Comparison of ENCODE assay signal across 9 cellular contexts in genomic region chr6:119351005-119351394, GRCh38. TPM values are rescaled to one million over a fixed set of nuclear protein-coding genes. Genes with fewer than 3 reads are reported as not detected.
DNase-seq lines count a peak whose midpoint lies in the region; ATAC-seq and TF ChIP-seq lines count a peak whose summit lies in the region.
"Had no signal": no experiment of that assay in that cellular context is flagged by ENCODE, and none has a peak within 500 bp of the region (broad histone marks: within the 10 kb centered on the region; RNA-seq: fewer than 3 reads in every experiment).

No MANE protein-coding gene starts in this region.

- H3K27me3 Mint-ChIP-seq in CD4-positive, alpha-beta T cell = no peaks in the 10 kb centered on the region
- H3K27me3 Mint-ChIP-seq in T-helper 2 cell treated with Interferon-gamma antibody and Interleukin-4, amounts not matched to agents 5 μg/mL and 100 μg/mL, for 36 hours (ENCODE audit: low read depth) = no peaks in the 10 kb centered on the region
- H3K27me3 Mint-ChIP-seq in stimulated activated memory B cell treated with anti-CD40 and anti-IgM and Interleukin-4, amounts not matched to agents 10 μg/mL and 1 μg/mL and 100 μg/mL, for 72 hours = no peaks in the 10 kb centered on the region

- intact Hi-C loops in CD4-positive, alpha-beta T cell (cut with DNase I, micrococcal nuclease) = loop anchor here (10.0 kb wide), 2 partner anchors 1746 to 1954 kb away; partner anchors contain the start of gene GOPC (in 1 of the 2)

- POLR2A ChIA-PET in CD4-positive, alpha-beta T cell (lab: Charles Lee) = interaction anchor here (0.7 to 1.8 kb wide), 10 partner anchors 17 to 699 kb away, joined by 3 to 15 read pairs (median 4); partner anchors contain the start of genes ASF1A and CEP85L

- H3K27me3 ChIP-seq in CD4-positive, alpha-beta T cell (ENCODE audit: control insufficient read depth, insufficient read depth, low read length) = no peaks in the 10 kb centered on the region

- ATAC-seq in CD4-positive, alpha-beta T cell (ENCODE audit: poor library complexity) = no peak
- no peak for ATAC-seq in stimulated activated memory B cell treated with anti-CD40 and anti-IgM and Interleukin-4, amounts not matched to agents 10 μg/mL and 1 μg/mL and 100 μg/mL, for 72 hours
- ATAC-seq in GM19328 (IDR thresholded peaks at IDR 0.05; ENCODE audit: unreplicated experiment) (no peak), HG03457 (IDR thresholded peaks at IDR 0.05; ENCODE audit: unreplicated experiment) (no peak), HG02798 (IDR thresholded peaks at IDR 0.05; ENCODE audit: poor library complexity, unreplicated experiment) (no peak)

- no peaks in the 10 kb centered on the region for H3K9me3 Mint-ChIP-seq in CD4-positive, alpha-beta T cell
- no peaks in the 10 kb centered on the region for H3K9me3 Mint-ChIP-seq in T-helper 2 cell treated with Interferon-gamma antibody and Interleukin-4, amounts not matched to agents 5 μg/mL and 100 μg/mL, for 36 hours
- H3K9me3 Mint-ChIP-seq in stimulated activated memory B cell treated with anti-CD40 and anti-IgM and Interleukin-4, amounts not matched to agents 10 μg/mL and 1 μg/mL and 100 μg/mL, for 72 hours = no peaks in the 10 kb centered on the region

- no peak for DNase-seq in CD4-positive, alpha-beta T cell
- DNase-seq in HS-5 (ENCODE audit: low read depth) = peak; percentile 29
- no peak for DNase-seq in T-helper 2 cell treated with Interferon-gamma antibody and Interleukin-4, amounts not matched to agents 5 μg/mL and 100 μg/mL, for 36 hours (ENCODE audit: low spot score)
- peak in 1 of 2 donors; percentile 65 for DNase-seq in foreskin fibroblast

- H3K4me3 Mint-ChIP-seq in CD4-positive, alpha-beta T cell = peak overlapping the region; percentile 89
- peak overlapping the region; percentile 86 for H3K4me3 Mint-ChIP-seq in T-helper 2 cell treated with Interferon-gamma antibody and Interleukin-4, amounts not matched to agents 5 μg/mL and 100 μg/mL, for 36 hours
- peak overlapping the region; percentile 71 for H3K4me3 Mint-ChIP-seq in stimulated activated memory B cell treated with anti-CD40 and anti-IgM and Interleukin-4, amounts not matched to agents 10 μg/mL and 1 μg/mL and 100 μg/mL, for 72 hours

- H3K4me3 ChIP-seq in foreskin fibroblast (ENCODE audit: low read depth in 1 of 2, low read length in 2 of 2) = peak overlapping the region; percentile 90 to 94

- peaks cover 10% of the 10 kb centered on the region for H3K36me3 Mint-ChIP-seq in CD4-positive, alpha-beta T cell (ENCODE audit: low read depth)
- peaks cover 18% of the 10 kb centered on the region for H3K36me3 Mint-ChIP-seq in T-helper 2 cell treated with Interferon-gamma antibody and Interleukin-4, amounts not matched to agents 5 μg/mL and 100 μg/mL, for 36 hours (ENCODE audit: low read depth)
- H3K36me3 Mint-ChIP-seq in stimulated activated memory B cell treated with anti-CD40 and anti-IgM and Interleukin-4, amounts not matched to agents 10 μg/mL and 1 μg/mL and 100 μg/mL, for 72 hours = peaks cover 11% of the 10 kb centered on the region

- no peak for TF ChIP-seq CTCF in CD4-positive, alpha-beta T cell (IDR thresholded peaks at IDR 0.05)
- TF ChIP-seq CTCF in foreskin fibroblast (IDR thresholded peaks at IDR 0.05; ENCODE audit: low read depth, low read length) = peak; percentile 44

- H3K27ac Mint-ChIP-seq in CD4-positive, alpha-beta T cell = peak overlapping the region; percentile 85
- peak overlapping the region; percentile 94 for H3K27ac Mint-ChIP-seq in T-helper 2 cell treated with Interferon-gamma antibody and Interleukin-4, amounts not matched to agents 5 μg/mL and 100 μg/mL, for 36 hours
- H3K27ac Mint-ChIP-seq in stimulated activated memory B cell treated with anti-CD40 and anti-IgM and Interleukin-4, amounts not matched to agents 10 μg/mL and 1 μg/mL and 100 μg/mL, for 72 hours = peak overlapping the region; percentile 83

- CTCF ChIA-PET in CD4-positive, alpha-beta T cell (lab: Charles Lee) = interaction anchor here (0.6 to 1.4 kb wide), 4 partner anchors 11 to 718 kb away, joined by 3 to 5 read pairs (median 4); no protein-coding TSS in a partner anchor

- H3K9me3 ChIP-seq in CD4-positive, alpha-beta T cell (ENCODE audit: control insufficient read depth, low read length) = no peaks in the 10 kb centered on the region

- no peak overlapping the region for H3K27ac ChIP-seq in CD4-positive, alpha-beta T cell (ENCODE audit: low read depth, low read length)
- H3K27ac ChIP-seq: SK-N-MC had no signal

- peaks cover 50% of the 10 kb centered on the region for H3K4me1 Mint-ChIP-seq in CD4-positive, alpha-beta T cell (ENCODE audit: low read depth)
- peaks cover 44% of the 10 kb centered on the region for H3K4me1 Mint-ChIP-seq in T-helper 2 cell treated with Interferon-gamma antibody and Interleukin-4, amounts not matched to agents 5 μg/mL and 100 μg/mL, for 36 hours (ENCODE audit: low read depth)
- peaks cover 55% of the 10 kb centered on the region for H3K4me1 Mint-ChIP-seq in stimulated activated memory B cell treated with anti-CD40 and anti-IgM and Interleukin-4, amounts not matched to agents 10 μg/mL and 1 μg/mL and 100 μg/mL, for 72 hours

RNA-seq across cellular contexts. Expression of gene MAN1A1, which starts 1.4 kb away (rescaled TPM):
- 1 to 10 TPM; 4.5 to 4.9 TPM for total RNA-seq in CD4-positive, alpha-beta T cell
